In the genomic region with DNA sequence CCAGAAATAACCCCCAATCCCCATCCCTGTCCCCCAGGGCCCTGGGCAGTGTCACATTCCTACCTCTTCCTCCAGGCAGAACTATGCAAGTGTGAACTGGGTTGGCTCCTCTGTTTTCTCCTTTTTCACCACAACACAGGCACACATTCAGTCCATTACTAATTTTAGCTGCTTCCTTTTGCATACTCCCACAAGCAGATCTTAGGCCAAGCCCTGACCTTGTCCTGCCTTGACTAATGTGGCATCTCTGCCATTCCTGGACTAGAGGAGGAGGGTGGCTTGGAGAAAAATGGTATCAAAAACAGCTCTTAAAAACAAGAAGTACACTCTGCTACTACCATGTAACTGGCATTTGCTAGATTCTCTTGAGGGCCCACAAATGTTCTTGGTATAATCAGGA, we compare ENCODE assay signal across 33 cellular contexts.
"Had no signal": no experiment of that assay in that cellular context is flagged by ENCODE, and none has a peak within 500 bp of the region (broad histone marks: within the 10 kb centered on the region; RNA-seq: fewer than 3 reads in every experiment).

No MANE protein-coding gene starts in this region.

- H3K27me3 ChIP-seq: ascending aorta, cardiac muscle cell, MG63, Peyer's patch, SJCRH30 had no signal

- H3K4me3 Mint-ChIP-seq: activated CD4-positive, alpha-beta T cell treated with anti-CD3 and anti-CD28 coated beads for 36 hours; activated CD4-positive, alpha-beta T cell treated with anti-CD3 and anti-CD28 coated beads, Interleukin-2, amount 10 ng/mL, durations not matched to agents 7 days and 5 days; activated CD8-positive, alpha-beta T cell treated with anti-CD3 and anti-CD28 coated beads, Interleukin-2, amount 10 ng/mL, durations not matched to agents 7 days and 5 days; activated naive CD4-positive, alpha-beta T cell treated with anti-CD3 and anti-CD28 coated beads, Interleukin-2, amount 50 U/mL, for 24 hours; activated naive CD8-positive, alpha-beta T cell treated with anti-CD3 and anti-CD28 coated beads, Interleukin-2, amount 10 ng/mL, durations not matched to agents 7 days and 5 days; activated T-cell treated with anti-CD3 and anti-CD28 coated beads, Interleukin-2, amount 50 U/mL, for 24 hours; central memory CD8-positive, alpha-beta T cell; WTC11 had no signal

- H3K36me3 Mint-ChIP-seq: activated naive CD4-positive, alpha-beta T cell treated with anti-CD3 and anti-CD28 coated beads, Interleukin-2, amount 50 U/mL, for 24 hours; activated naive CD8-positive, alpha-beta T cell treated with anti-CD3 and anti-CD28 coated beads, Interleukin-2, amount 10 ng/mL, durations not matched to agents 7 days and 5 days; WTC11 had no signal

- H3K27ac ChIP-seq: ascending aorta, cardiac muscle cell, Peyer's patch, RWPE1, SJCRH30, SK-N-MC had no signal

- H3K36me3 ChIP-seq: ascending aorta, cardiac muscle cell, MG63, Peyer's patch, SJCRH30 had no signal

- H3K4me3 ChIP-seq: ascending aorta, cardiac muscle cell, MG63, Peyer's patch, SJCRH30, SK-N-MC had no signal

- H3K4me1 ChIP-seq: ascending aorta, Peyer's patch, SJCRH30 had no signal

- H3K4me1 Mint-ChIP-seq: activated CD4-positive, alpha-beta T cell treated with anti-CD3 and anti-CD28 coated beads for 36 hours; activated CD4-positive, alpha-beta T cell treated with anti-CD3 and anti-CD28 coated beads, Interleukin-2, amount 10 ng/mL, durations not matched to agents 7 days and 5 days; activated naive CD4-positive, alpha-beta T cell treated with anti-CD3 and anti-CD28 coated beads, Interleukin-2, amount 50 U/mL, for 24 hours; central memory CD8-positive, alpha-beta T cell had no signal

- H3K27ac Mint-ChIP-seq: activated CD4-positive, alpha-beta T cell treated with anti-CD3 and anti-CD28 coated beads for 36 hours; activated CD4-positive, alpha-beta T cell treated with anti-CD3 and anti-CD28 coated beads, Interleukin-2, amount 10 ng/mL, durations not matched to agents 7 days and 5 days; activated CD8-positive, alpha-beta T cell treated with anti-CD3 and anti-CD28 coated beads, Interleukin-2, amount 10 ng/mL, durations not matched to agents 7 days and 5 days; activated naive CD4-positive, alpha-beta T cell treated with anti-CD3 and anti-CD28 coated beads, Interleukin-2, amount 50 U/mL, for 24 hours; activated naive CD8-positive, alpha-beta T cell treated with anti-CD3 and anti-CD28 coated beads, Interleukin-2, amount 10 ng/mL, durations not matched to agents 7 days and 5 days; activated T-cell treated with anti-CD3 and anti-CD28 coated beads, Interleukin-2, amount 50 U/mL, for 24 hours; activated T-helper 2 cell treated with anti-CD3 and anti-CD28 coated beads, Interferon-gamma antibody, Interleukin-2, Interleukin-4, amounts not matched to agents 10 μg/mL and 5 μg/mL and 100 μg/mL, durations not matched to agents 14 hours and 24 hours and 36 hours; WTC11 had no signal

- H3K27me3 Mint-ChIP-seq: activated CD4-positive, alpha-beta T cell treated with anti-CD3 and anti-CD28 coated beads for 36 hours; activated CD4-positive, alpha-beta T cell treated with anti-CD3 and anti-CD28 coated beads, Interleukin-2, amount 10 ng/mL, durations not matched to agents 7 days and 5 days; activated naive CD4-positive, alpha-beta T cell treated with anti-CD3 and anti-CD28 coated beads, Interleukin-2, amount 50 U/mL, for 24 hours; activated T-cell treated with anti-CD3 and anti-CD28 coated beads, Interleukin-2, amount 50 U/mL, for 24 hours; central memory CD8-positive, alpha-beta T cell had no signal

- H3K9me3 Mint-ChIP-seq: activated CD4-positive, alpha-beta T cell treated with anti-CD3 and anti-CD28 coated beads, Interleukin-2, amount 10 ng/mL, durations not matched to agents 7 days and 5 days; activated naive CD4-positive, alpha-beta T cell treated with anti-CD3 and anti-CD28 coated beads, Interleukin-2, amount 50 U/mL, for 24 hours; activated naive CD8-positive, alpha-beta T cell treated with anti-CD3 and anti-CD28 coated beads, Interleukin-2, amount 10 ng/mL, durations not matched to agents 7 days and 5 days; activated T-cell treated with anti-CD3 and anti-CD28 coated beads, Interleukin-2, amount 50 U/mL, for 24 hours; activated T-helper 2 cell treated with anti-CD3 and anti-CD28 coated beads, Interferon-gamma antibody, Interleukin-2, Interleukin-4, amounts not matched to agents 10 μg/mL and 5 μg/mL and 100 μg/mL, durations not matched to agents 14 hours and 24 hours and 36 hours; central memory CD8-positive, alpha-beta T cell; WTC11 had no signal

- DNase-seq: activated CD4-positive, alpha-beta T cell treated with anti-CD3 and anti-CD28 coated beads for 36 hours; activated CD4-positive, alpha-beta T cell treated with anti-CD3 and anti-CD28 coated beads, Interleukin-2, amount 10 ng/mL, durations not matched to agents 7 days and 5 days; activated CD4-positive, alpha-beta T cell treated with anti-CD3 and anti-CD28 coated beads, Interleukin-2, amount 50 U/mL, for 48 hours; activated CD8-positive, alpha-beta T cell treated with anti-CD3 and anti-CD28 coated beads, Interleukin-2, amount 10 ng/mL, durations not matched to agents 7 days and 5 days; activated gamma-delta T cell; activated naive CD4-positive, alpha-beta T cell treated with Interleukin-2 at 50 U/mL for 16 hours; activated naive CD8-positive, alpha-beta T cell treated with anti-CD3 and anti-CD28 coated beads, Interleukin-2, amount 10 ng/mL, durations not matched to agents 7 days and 5 days; activated T-cell treated with anti-CD3 and anti-CD28 coated beads, Interleukin-2, amount 50 U/mL, for 24 hours; amygdala; Kasumi-1; KG1; MG63; NCI-H1048; NCI-H1105 treated with DMSO at 0.1 percent for 48 hours; NCI-H1436; NCI-H1694; NCI-H1930; NCI-H2081 treated with DMSO at 0.1 percent for 48 hours; NCI-H226; NCI-H446 treated with DMSO at 0.1 percent for 48 hours; NCI-H524; NCI-H69; Peyer's patch; SHP77; SJCRH30 had no signal

- H3K9me3 ChIP-seq: ascending aorta, MG63, Peyer's patch, SJCRH30 had no signal
